22 cellular contexts compared by ENCODE assay signal in genomic region chrX:78725257-78725656, GRCh38. TPM values are rescaled to one million over a fixed set of nuclear protein-coding genes. Genes with fewer than 3 reads are reported as not detected.
"Had no signal": no experiment of that assay in that cellular context is flagged by ENCODE, and none has a peak within 500 bp of the region (broad histone marks: within the 10 kb centered on the region; RNA-seq: fewer than 3 reads in every experiment).

No MANE protein-coding gene starts in this region.

- H3K27ac Mint-ChIP-seq: immature natural killer cell; natural killer cell; stimulated activated effector memory CD8-positive, alpha-beta T cell treated with anti-CD3 and anti-CD28 coated beads, Interleukin-12 subunit alpha, Interleukin-12 subunit beta, amount 100 ng/mL, for 72 hours; type B pancreatic cell had no signal

- H3K36me3 ChIP-seq: lower lobe of right lung, neutrophil, prostate gland, sigmoid colon, stomach, tibial artery had no signal

- H3K4me3 ChIP-seq: coronary artery, lower lobe of right lung, prostate gland, sigmoid colon, stomach, tibial artery had no signal

- H2AFZ ChIP-seq: parathyroid adenoma had no signal

- ATAC-seq: left ventricle myocardium superior; lower lobe of right lung; natural killer cell; right cardiac atrium; stimulated activated effector memory CD8-positive, alpha-beta T cell treated with anti-CD3 and anti-CD28 coated beads, Interleukin-12 subunit alpha, Interleukin-12 subunit beta, amount 100 ng/mL, for 72 hours had no signal

- H3K9ac ChIP-seq: parathyroid adenoma had no signal

- H3K27ac ChIP-seq: coronary artery, lower lobe of right lung, neutrophil, parathyroid adenoma, prostate gland, sigmoid colon, stomach, tibial artery had no signal

- H3K27me3 Mint-ChIP-seq: type B pancreatic cell had no signal

- DNase-seq: dermis blood vessel endothelial cell; effector memory CD4-positive, alpha-beta T cell; hypothalamus; immature natural killer cell; islet precursor cell; left ventricle myocardium superior; lower lobe of right lung; natural killer cell; right cardiac atrium; sigmoid colon; stimulated activated CD4-positive, alpha-beta T cell treated with anti-CD3 and anti-CD28 coated beads, Interleukin-2, amount 100 ng/mL, for 24 hours; stimulated activated CD4-positive, alpha-beta T cell treated with anti-CD3 and anti-CD28 coated beads, Interleukin-4, amount 100 ng/mL, for 24 hours; stimulated activated naive CD4-positive, alpha-beta T cell treated with Interleukin-2 at 50 U/mL for 16 hours; stomach; tibial artery had no signal

- H3K27me3 ChIP-seq: neutrophil, sigmoid colon, stomach, tibial artery had no signal

- H3K4me1 ChIP-seq: lower lobe of right lung, parathyroid adenoma, prostate gland, sigmoid colon, stomach, tibial artery had no signal

- H3K4me3 Mint-ChIP-seq: immature natural killer cell; natural killer cell; neural crest cell; stimulated activated effector memory CD8-positive, alpha-beta T cell treated with anti-CD3 and anti-CD28 coated beads, Interleukin-12 subunit alpha, Interleukin-12 subunit beta, amount 100 ng/mL, for 72 hours; type B pancreatic cell had no signal

- H3K9me3 ChIP-seq: lower lobe of right lung, neutrophil, prostate gland, sigmoid colon, stomach, tibial artery had no signal

- H3K4me1 Mint-ChIP-seq: immature natural killer cell; natural killer cell; stimulated activated effector memory CD8-positive, alpha-beta T cell treated with anti-CD3 and anti-CD28 coated beads, Interleukin-12 subunit alpha, Interleukin-12 subunit beta, amount 100 ng/mL, for 72 hours had no signal

- H3K79me2 ChIP-seq: parathyroid adenoma had no signal

RNA-seq across cellular contexts. Expression of gene LPAR4, which starts 22.3 kb away (rescaled TPM):
- total RNA-seq: dermis blood vessel endothelial cell, natural killer cell had no signal
- polyA plus RNA-seq: immature natural killer cell had no signal
